ENCODE assay signal across 9 cellular contexts in genomic region chr7:1497293-1497927, GRCh38. TPM values are rescaled to one million over a fixed set of nuclear protein-coding genes. Genes with fewer than 3 reads are reported as not detected.
"Had no signal": no experiment of that assay in that cellular context is flagged by ENCODE, and none has a peak within 500 bp of the region (broad histone marks: within the 10 kb centered on the region; RNA-seq: fewer than 3 reads in every experiment).

No MANE protein-coding gene starts in this region.

- H3K4me3 Mint-ChIP-seq: HFFc6, IgD-negative memory B cell had no signal

- H3K27ac ChIP-seq: GM23248, HL-60 had no signal

- H3K27me3 Mint-ChIP-seq: IgD-negative memory B cell had no signal

- ATAC-seq: HCT116, HepG2 had no signal

- H3K27ac Mint-ChIP-seq: HFFc6, IgD-negative memory B cell had no signal

- H3K4me1 ChIP-seq: HAP-1 had no signal

- H3K9me3 Mint-ChIP-seq: HFFc6, IgD-negative memory B cell had no signal

- H3K9me3 ChIP-seq: HAP-1 had no signal

- H3K4me3 ChIP-seq: GM23248, HAP-1 had no signal

- DNase-seq: GM23248, GOT3, H7, HFFc6 had no signal

RNA-seq across cellular contexts. Expression of gene MICALL2, which starts 38.1 kb away (rescaled TPM):
- polyA plus RNA-seq: IgD-negative memory B cell had no signal

RNA-seq across cellular contexts. Expression of gene TMEM184A, which starts 58.6 kb away (rescaled TPM):
- total RNA-seq: GM23248 had no signal
- polyA plus RNA-seq: GM23248 had no signal
